Comparison of ENCODE assay signal across 20 cellular contexts in genomic region chr1:94106716-94107115, GRCh38. TPM values are rescaled to one million over a fixed set of nuclear protein-coding genes. Genes with fewer than 3 reads are reported as not detected.
DNase-seq lines count a peak whose midpoint lies in the region; ATAC-seq and TF ChIP-seq lines count a peak whose summit lies in the region.
"Had no signal": no experiment of that assay in that cellular context is flagged by ENCODE, and none has a peak within 500 bp of the region (broad histone marks: within the 10 kb centered on the region; RNA-seq: fewer than 3 reads in every experiment).

No MANE protein-coding gene starts in this region.

- H3K36me3 ChIP-seq in right atrium auricular region (no peaks in the 10 kb centered on the region), SJSA1 (no peaks in the 10 kb centered on the region)
- H3K36me3 ChIP-seq: upper lobe of left lung had no signal

- no peak overlapping the region for H3K4me3 ChIP-seq in right atrium auricular region
- H3K4me3 ChIP-seq in SJSA1: no peak overlapping the region
- H3K4me3 ChIP-seq: upper lobe of left lung had no signal

- H3K4me1 Mint-ChIP-seq in stimulated activated effector memory CD8-positive, alpha-beta T cell treated with anti-CD3 and anti-CD28 coated beads, Interleukin-12 subunit alpha, Interleukin-12 subunit beta, amount 100 ng/mL, for 72 hours: peaks cover 21% of the 10 kb centered on the region
- H3K4me1 Mint-ChIP-seq in activated naive CD8-positive, alpha-beta T cell treated with anti-CD3 and anti-CD28 coated beads for 36 hours: peaks cover 4% of the 10 kb centered on the region

- no peak overlapping the region for H3K27ac ChIP-seq in right atrium auricular region
- no peak overlapping the region for H3K27ac ChIP-seq in SJSA1
- H3K27ac ChIP-seq: 22Rv1, upper lobe of left lung had no signal

- no peak for TF ChIP-seq CTCF in right atrium auricular region (IDR thresholded peaks at IDR 0.05)

- no peaks in the 10 kb centered on the region for H3K4me1 ChIP-seq in right atrium auricular region
- peaks cover 23% of the 10 kb centered on the region for H3K4me1 ChIP-seq in SJSA1 (replicated peaks)
- H3K4me1 ChIP-seq: upper lobe of left lung had no signal

- H3K9me3 Mint-ChIP-seq in stimulated activated effector memory CD8-positive, alpha-beta T cell treated with anti-CD3 and anti-CD28 coated beads, Interleukin-12 subunit alpha, Interleukin-12 subunit beta, amount 100 ng/mL, for 72 hours: no peaks in the 10 kb centered on the region
- H3K9me3 Mint-ChIP-seq in activated naive CD8-positive, alpha-beta T cell treated with anti-CD3 and anti-CD28 coated beads for 36 hours: no peaks in the 10 kb centered on the region
- H3K9me3 Mint-ChIP-seq: activated CD4-positive, alpha-beta memory T cell treated with anti-CD3 and anti-CD28 coated beads for 36 hours had no signal

- no peak overlapping the region for H3K4me3 Mint-ChIP-seq in stimulated activated effector memory CD8-positive, alpha-beta T cell treated with anti-CD3 and anti-CD28 coated beads, Interleukin-12 subunit alpha, Interleukin-12 subunit beta, amount 100 ng/mL, for 72 hours
- no peak overlapping the region for H3K4me3 Mint-ChIP-seq in activated naive CD8-positive, alpha-beta T cell treated with anti-CD3 and anti-CD28 coated beads for 36 hours
- H3K4me3 Mint-ChIP-seq: activated CD4-positive, alpha-beta memory T cell treated with anti-CD3 and anti-CD28 coated beads for 36 hours had no signal

- H3K36me3 Mint-ChIP-seq in stimulated activated effector memory CD8-positive, alpha-beta T cell treated with anti-CD3 and anti-CD28 coated beads, Interleukin-12 subunit alpha, Interleukin-12 subunit beta, amount 100 ng/mL, for 72 hours: no peaks in the 10 kb centered on the region
- no peaks in the 10 kb centered on the region for H3K36me3 Mint-ChIP-seq in activated naive CD8-positive, alpha-beta T cell treated with anti-CD3 and anti-CD28 coated beads for 36 hours
- H3K36me3 Mint-ChIP-seq: activated CD4-positive, alpha-beta memory T cell treated with anti-CD3 and anti-CD28 coated beads for 36 hours had no signal

- intact Hi-C loops in cardiac septum (cut with DNase I): no loop called here

- H3K9me3 ChIP-seq in right atrium auricular region: no peaks in the 10 kb centered on the region
- no peaks in the 10 kb centered on the region for H3K9me3 ChIP-seq in SJSA1 (replicated peaks)
- H3K9me3 ChIP-seq: upper lobe of left lung had no signal

- peak overlapping the region; percentile 63 for H3K27ac Mint-ChIP-seq in stimulated activated effector memory CD8-positive, alpha-beta T cell treated with anti-CD3 and anti-CD28 coated beads, Interleukin-12 subunit alpha, Interleukin-12 subunit beta, amount 100 ng/mL, for 72 hours
- H3K27ac Mint-ChIP-seq in activated naive CD8-positive, alpha-beta T cell treated with anti-CD3 and anti-CD28 coated beads for 36 hours: no peak overlapping the region
- H3K27ac Mint-ChIP-seq: activated CD4-positive, alpha-beta memory T cell treated with anti-CD3 and anti-CD28 coated beads for 36 hours had no signal

- ATAC-seq in stimulated activated effector memory CD8-positive, alpha-beta T cell treated with anti-CD3 and anti-CD28 coated beads, Interleukin-12 subunit alpha, Interleukin-12 subunit beta, amount 100 ng/mL, for 72 hours: no peak
- no peak for ATAC-seq in HG02678 (IDR thresholded peaks at IDR 0.05; ENCODE audit: unreplicated experiment)

- H3K27me3 Mint-ChIP-seq in activated naive CD8-positive, alpha-beta T cell treated with anti-CD3 and anti-CD28 coated beads for 36 hours: peaks cover 34% of the 10 kb centered on the region

- H3K27me3 ChIP-seq in right atrium auricular region: no peaks in the 10 kb centered on the region
- no peaks in the 10 kb centered on the region for H3K27me3 ChIP-seq in SJSA1 (replicated peaks)
- H3K27me3 ChIP-seq: upper lobe of left lung had no signal

- DNase-seq in cardiac septum (ENCODE audit: low spot score): peak; percentile 14
- no peak for DNase-seq in right atrium auricular region (ENCODE audit: low spot score)
- DNase-seq in SJSA1 (ENCODE audit: low read depth in 1 of 2, low spot score in 2 of 2): peak; percentile 63 to 72
- DNase-seq in kidney tubule cell (ENCODE audit: low spot score): peak; percentile 77
- no peak for DNase-seq in stimulated activated effector memory CD8-positive, alpha-beta T cell treated with anti-CD3 and anti-CD28 coated beads, Interleukin-12 subunit alpha, Interleukin-12 subunit beta, amount 100 ng/mL, for 72 hours (ENCODE audit: low spot score in 2 of 2)
- no peak for DNase-seq in cerebellar cortex (ENCODE audit: low spot score)
- no peak for DNase-seq in activated naive CD8-positive, alpha-beta T cell treated with anti-CD3 and anti-CD28 coated beads for 36 hours
- DNase-seq: activated CD4-positive, alpha-beta memory T cell treated with anti-CD3 and anti-CD28 coated beads for 36 hours; activated gamma-delta T cell treated with Interleukin-2 at 50 U/mL for 16 hours; caudate nucleus; DMS79; hippocampal formation; NCI-H1694 treated with DMSO at 0.1 percent for 48 hours; NCI-H2171 treated with DMSO at 0.1 percent for 48 hours; NCI-H526 treated with DMSO at 0.1 percent for 48 hours; nucleus accumbens; T-helper 9 cell; upper lobe of left lung had no signal

RNA-seq across cellular contexts. Expression of gene ABCA4, which starts 14.2 kb away (rescaled TPM):
- 0.19 TPM for total RNA-seq in cardiac septum
- total RNA-seq in right atrium auricular region: under 1 TPM in 1 of 2 donors, not detected in 1; 0.51 TPM
- 0.11 TPM in 1 of 2 replicates, not detected in the other for total RNA-seq in SJSA1 (2014; rRNA removed; shearing (Covaris generic))
- total RNA-seq in activated naive CD8-positive, alpha-beta T cell treated with anti-CD3 and anti-CD28 coated beads for 36 hours: not detected
- total RNA-seq: activated CD4-positive, alpha-beta memory T cell treated with anti-CD3 and anti-CD28 coated beads for 36 hours had no signal

Comparison
In these comparisons a context has a peak if more than half of its experiments do, and no peak if none do; other contexts are left out.
1. DNase-seq: peak in cardiac septum (single experiment), SJSA1 (2 of 2) and kidney tubule cell (single experiment); none in right atrium auricular region (single experiment), stimulated activated effector memory CD8-positive, alpha-beta T cell treated with anti-CD3 and anti-CD28 coated beads, Interleukin-12 subunit alpha, Interleukin-12 subunit beta, amount 100 ng/mL, for 72 hours (0 of 2), cerebellar cortex (single experiment) and activated naive CD8-positive, alpha-beta T cell treated with anti-CD3 and anti-CD28 coated beads for 36 hours (single experiment).